17 cellular contexts compared by ENCODE assay signal in the genomic region with DNA sequence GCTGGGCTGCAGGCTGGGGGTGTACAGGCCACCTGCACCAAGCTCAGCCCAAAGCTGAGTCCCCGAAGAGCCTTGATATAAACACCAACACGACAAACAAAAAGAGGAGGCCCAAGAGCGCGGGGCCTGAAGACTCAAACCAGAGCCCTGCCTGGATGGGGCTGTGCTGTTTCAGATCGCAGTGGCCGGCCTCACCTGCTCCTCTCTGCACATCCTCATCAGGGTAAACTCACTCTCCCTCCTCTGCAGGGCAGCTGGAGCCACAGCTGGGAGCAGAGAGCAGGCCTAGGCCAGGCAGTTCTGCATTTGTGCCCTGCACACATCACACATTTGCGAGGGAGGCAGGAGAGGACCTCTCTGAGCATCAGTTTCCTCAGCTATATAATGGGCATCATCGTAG. TPM values are rescaled to one million over a fixed set of nuclear protein-coding genes. Genes with fewer than 3 reads are reported as not detected.
DNase-seq lines count a peak whose midpoint lies in the region; ATAC-seq and TF ChIP-seq lines count a peak whose summit lies in the region.
"Had no signal": no experiment of that assay in that cellular context is flagged by ENCODE, and none has a peak within 500 bp of the region (broad histone marks: within the 10 kb centered on the region; RNA-seq: fewer than 3 reads in every experiment).

No MANE protein-coding gene starts in this region.

- ATAC-seq in CD4-positive, CD25-positive, alpha-beta regulatory T cell (ENCODE audit: low read depth in 2 of 2): no peak
- no peak for ATAC-seq in HG03354 (IDR thresholded peaks at IDR 0.05; ENCODE audit: poor library complexity, severe bottlenecking, unreplicated experiment)

- H3K4me1 ChIP-seq in CD4-positive, CD25-positive, alpha-beta regulatory T cell (ENCODE audit: control insufficient read depth, insufficient read depth, low read length, poor library complexity, severe bottlenecking): peaks cover 31% of the 10 kb centered on the region
- peaks cover 11% of the 10 kb centered on the region for H3K4me1 ChIP-seq in ovary (ENCODE audit: insufficient read depth)

- peak overlapping the region in 2 of 3 donors; percentile 56 to 76 for H3K27ac Mint-ChIP-seq in CD4-positive, CD25-positive, alpha-beta regulatory T cell
- H3K27ac Mint-ChIP-seq in IgD-negative memory B cell: peak overlapping the region in 2 of 3 donors; percentile 95 to 99
- peak overlapping the region; percentile 52 for H3K27ac Mint-ChIP-seq in activated T-helper 1 cell treated with anti-CD3 and anti-CD28 coated beads, Interleukin-12 subunit alpha, Interleukin-12 subunit beta, Interleukin-2, Interleukin-4 antibody, amounts not matched to agents 30 ng/mL and 10 ng/mL and 1 ng/mL, durations not matched to agents 14 hours and 24 hours and 36 hours

- intact Hi-C loops in activated T-helper 1 cell treated with anti-CD3 and anti-CD28 coated beads, Interleukin-12 subunit alpha, Interleukin-12 subunit beta, Interleukin-2, Interleukin-4 antibody, amounts not matched to agents 30 ng/mL and 10 ng/mL and 1 ng/mL, durations not matched to agents 14 hours and 24 hours and 36 hours (cut with micrococcal nuclease): no loop called here
- intact Hi-C loops in ovary (cut with DNase I): loop anchor here in 2 of 4 donors (10.0 kb wide), 2 partner anchors 197 to 817 kb away; no protein-coding TSS in a partner anchor

- no peaks in the 10 kb centered on the region for H3K27me3 Mint-ChIP-seq in CD4-positive, CD25-positive, alpha-beta regulatory T cell
- H3K27me3 Mint-ChIP-seq in IgD-negative memory B cell: no peaks in the 10 kb centered on the region
- no peaks in the 10 kb centered on the region for H3K27me3 Mint-ChIP-seq in activated T-helper 1 cell treated with anti-CD3 and anti-CD28 coated beads, Interleukin-12 subunit alpha, Interleukin-12 subunit beta, Interleukin-2, Interleukin-4 antibody, amounts not matched to agents 30 ng/mL and 10 ng/mL and 1 ng/mL, durations not matched to agents 14 hours and 24 hours and 36 hours (ENCODE audit: insufficient read depth)
- H3K27me3 Mint-ChIP-seq: CD4-positive, alpha-beta memory T cell had no signal

- no peaks in the 10 kb centered on the region for H3K27me3 ChIP-seq in CD4-positive, CD25-positive, alpha-beta regulatory T cell (ENCODE audit: control insufficient read depth, insufficient read depth, low read length)
- H3K27me3 ChIP-seq in ovary: no peaks in the 10 kb centered on the region

- peaks cover 9% of the 10 kb centered on the region for H3K36me3 Mint-ChIP-seq in CD4-positive, CD25-positive, alpha-beta regulatory T cell
- peaks cover 2% of the 10 kb centered on the region for H3K36me3 Mint-ChIP-seq in IgD-negative memory B cell
- H3K36me3 Mint-ChIP-seq in activated T-helper 1 cell treated with anti-CD3 and anti-CD28 coated beads, Interleukin-12 subunit alpha, Interleukin-12 subunit beta, Interleukin-2, Interleukin-4 antibody, amounts not matched to agents 30 ng/mL and 10 ng/mL and 1 ng/mL, durations not matched to agents 14 hours and 24 hours and 36 hours (ENCODE audit: low read depth): peaks cover 12% of the 10 kb centered on the region

- DNase-seq in CD4-positive, CD25-positive, alpha-beta regulatory T cell: no peak
- DNase-seq in activated T-helper 1 cell treated with anti-CD3 and anti-CD28 coated beads, Interleukin-12 subunit alpha, Interleukin-12 subunit beta, Interleukin-2, Interleukin-4 antibody, amounts not matched to agents 30 ng/mL and 10 ng/mL and 1 ng/mL, durations not matched to agents 14 hours and 24 hours and 36 hours (ENCODE audit: low spot score): no peak
- DNase-seq in ovary: peak in 4 of 5 donors; percentile 9 to 31 (median 20)
- no peak for DNase-seq in mesenteric fat pad (ENCODE audit: low spot score)
- DNase-seq in SIG-M5 (lab: John Stamatoyannopoulos, UW): no peak
- DNase-seq: ACHN; CD4-positive, alpha-beta memory T cell; DND-41; GDM1; GM23248; KBM-7; NCI-H1092 treated with DMSO at 0.1 percent for 48 hours; NCI-H1694 treated with DMSO at 0.1 percent for 48 hours; NCI-H748 treated with DMSO at 0.1 percent for 48 hours had no signal

- H3K9me3 ChIP-seq in CD4-positive, CD25-positive, alpha-beta regulatory T cell (ENCODE audit: control insufficient read depth in 2 of 2, low read length in 2 of 2): no peaks in the 10 kb centered on the region
- no peaks in the 10 kb centered on the region for H3K9me3 ChIP-seq in ovary

- TF ChIP-seq CTCF in ovary (IDR thresholded peaks at IDR 0.05): no peak

- H3K36me3 ChIP-seq in CD4-positive, CD25-positive, alpha-beta regulatory T cell (ENCODE audit: control insufficient read depth, insufficient read depth, low read length): peaks cover 4% of the 10 kb centered on the region
- no peaks in the 10 kb centered on the region for H3K36me3 ChIP-seq in ovary

- 85 to 90% (median 88%) methylated on average over 8 of the region's 8 CpGs for WGBS in ovary, 3 donors

- peaks cover 5 to 30% (median 21%) of the 10 kb centered on the region in 4 donors for H3K4me1 Mint-ChIP-seq in CD4-positive, CD25-positive, alpha-beta regulatory T cell
- H3K4me1 Mint-ChIP-seq in IgD-negative memory B cell: peaks cover 7 to 18% (median 14%) of the 10 kb centered on the region in 3 donors
- peaks cover 17% of the 10 kb centered on the region for H3K4me1 Mint-ChIP-seq in activated T-helper 1 cell treated with anti-CD3 and anti-CD28 coated beads, Interleukin-12 subunit alpha, Interleukin-12 subunit beta, Interleukin-2, Interleukin-4 antibody, amounts not matched to agents 30 ng/mL and 10 ng/mL and 1 ng/mL, durations not matched to agents 14 hours and 24 hours and 36 hours (ENCODE audit: low read depth)

- no peak for TF ChIP-seq POLR2A in ovary (IDR thresholded peaks at IDR 0.05)

- no peak overlapping the region for H3K4me3 ChIP-seq in CD4-positive, CD25-positive, alpha-beta regulatory T cell (ENCODE audit: low read depth, low read length)
- no peak overlapping the region for H3K4me3 ChIP-seq in ovary
- H3K4me3 ChIP-seq: GM23248 had no signal

- H3K4me3 Mint-ChIP-seq in CD4-positive, CD25-positive, alpha-beta regulatory T cell: peak overlapping the region in 2 of 4 donors; percentile 76 to 96
- H3K4me3 Mint-ChIP-seq in IgD-negative memory B cell: peak overlapping the region in 1 of 4 donors; percentile 92
- no peak overlapping the region for H3K4me3 Mint-ChIP-seq in activated T-helper 1 cell treated with anti-CD3 and anti-CD28 coated beads, Interleukin-12 subunit alpha, Interleukin-12 subunit beta, Interleukin-2, Interleukin-4 antibody, amounts not matched to agents 30 ng/mL and 10 ng/mL and 1 ng/mL, durations not matched to agents 14 hours and 24 hours and 36 hours

- no peak overlapping the region for H3K27ac ChIP-seq in CD4-positive, CD25-positive, alpha-beta regulatory T cell (ENCODE audit: insufficient read depth, low read length, poor library complexity, severe bottlenecking)
- no peak overlapping the region for H3K27ac ChIP-seq in ovary
- H3K27ac ChIP-seq: GM23248 had no signal

- TF ChIP-seq EP300 in ovary (IDR thresholded peaks at IDR 0.05): no peak

- H3K9me3 Mint-ChIP-seq in CD4-positive, CD25-positive, alpha-beta regulatory T cell: peaks cover 0 to 2% (median 0%) of the 10 kb centered on the region in 7 donors
- no peaks in the 10 kb centered on the region for H3K9me3 Mint-ChIP-seq in IgD-negative memory B cell
- no peaks in the 10 kb centered on the region for H3K9me3 Mint-ChIP-seq in activated T-helper 1 cell treated with anti-CD3 and anti-CD28 coated beads, Interleukin-12 subunit alpha, Interleukin-12 subunit beta, Interleukin-2, Interleukin-4 antibody, amounts not matched to agents 30 ng/mL and 10 ng/mL and 1 ng/mL, durations not matched to agents 14 hours and 24 hours and 36 hours

RNA-seq across cellular contexts. Expression of gene RBM38, which starts 3.7 kb away (rescaled TPM):
- 322 TPM for total RNA-seq in CD4-positive, CD25-positive, alpha-beta regulatory T cell
- polyA plus RNA-seq in CD4-positive, CD25-positive, alpha-beta regulatory T cell: 100 to 1,000 TPM in 2 of 4 donors, 10 to 100 TPM in 2; 71.9 to 163 (median 102) TPM
- polyA plus RNA-seq in IgD-negative memory B cell: 39.2 TPM
- total RNA-seq in activated T-helper 1 cell treated with anti-CD3 and anti-CD28 coated beads, Interleukin-12 subunit alpha, Interleukin-12 subunit beta, Interleukin-2, Interleukin-4 antibody, amounts not matched to agents 30 ng/mL and 10 ng/mL and 1 ng/mL, durations not matched to agents 14 hours and 24 hours and 36 hours: 90.4 and 92.5 TPM in 2 replicates
- total RNA-seq in ovary: 10 to 100 TPM; 20.0 to 77.6 (median 39.3) TPM
- 10 to 100 TPM in 1 of 2 donors, 1 to 10 TPM in 1; 6.3 to 36.6 TPM for polyA plus RNA-seq in ovary
- total RNA-seq in mesenteric fat pad: 16.9 TPM

RNA-seq across cellular contexts. Expression of gene RAE1, which starts 36.4 kb away (rescaled TPM):
- 33.0 TPM for total RNA-seq in CD4-positive, CD25-positive, alpha-beta regulatory T cell
- polyA plus RNA-seq in CD4-positive, CD25-positive, alpha-beta regulatory T cell: 10 to 100 TPM; 34.5 to 52.1 (median 42.8) TPM
- polyA plus RNA-seq in IgD-negative memory B cell (38.6 TPM), ovary (10 to 100 TPM; 20.4 to 46.1 TPM)
- 54.4 and 59.2 TPM in 2 replicates for total RNA-seq in activated T-helper 1 cell treated with anti-CD3 and anti-CD28 coated beads, Interleukin-12 subunit alpha, Interleukin-12 subunit beta, Interleukin-2, Interleukin-4 antibody, amounts not matched to agents 30 ng/mL and 10 ng/mL and 1 ng/mL, durations not matched to agents 14 hours and 24 hours and 36 hours
- total RNA-seq in ovary (10 to 100 TPM; 13.9 to 24.0 (median 19.0) TPM), mesenteric fat pad (18.0 TPM)

RNA-seq across cellular contexts. Expression of gene SPO11, which starts 57.9 kb away (rescaled TPM):
- not detected for total RNA-seq in CD4-positive, CD25-positive, alpha-beta regulatory T cell
- not detected for polyA plus RNA-seq in CD4-positive, CD25-positive, alpha-beta regulatory T cell
- polyA plus RNA-seq in IgD-negative memory B cell (not detected), ovary (not detected)
- total RNA-seq in activated T-helper 1 cell treated with anti-CD3 and anti-CD28 coated beads, Interleukin-12 subunit alpha, Interleukin-12 subunit beta, Interleukin-2, Interleukin-4 antibody, amounts not matched to agents 30 ng/mL and 10 ng/mL and 1 ng/mL, durations not matched to agents 14 hours and 24 hours and 36 hours: not detected in 2 replicates
- total RNA-seq in ovary (not detected), mesenteric fat pad (not detected)
- total RNA-seq: CD4-positive, alpha-beta memory T cell; GM23248; M059J had no signal
- polyA plus RNA-seq: CD4-positive, alpha-beta memory T cell; GM23248 had no signal

Comparison
In these comparisons a context has a peak if more than half of its experiments do, and no peak if none do; other contexts are left out.
1. DNase-seq: peak in ovary (4 of 5); none in CD4-positive, CD25-positive, alpha-beta regulatory T cell (0 of 3), activated T-helper 1 cell treated with anti-CD3 and anti-CD28 coated beads, Interleukin-12 subunit alpha, Interleukin-12 subunit beta, Interleukin-2, Interleukin-4 antibody, amounts not matched to agents 30 ng/mL and 10 ng/mL and 1 ng/mL, durations not matched to agents 14 hours and 24 hours and 36 hours (single experiment), mesenteric fat pad (single experiment) and SIG-M5 (single experiment).
2. Peak in every context shown above with its lines, with median percentiles within 50 percentile points of each other: H3K27ac Mint-ChIP-seq.